In the genomic region with DNA sequence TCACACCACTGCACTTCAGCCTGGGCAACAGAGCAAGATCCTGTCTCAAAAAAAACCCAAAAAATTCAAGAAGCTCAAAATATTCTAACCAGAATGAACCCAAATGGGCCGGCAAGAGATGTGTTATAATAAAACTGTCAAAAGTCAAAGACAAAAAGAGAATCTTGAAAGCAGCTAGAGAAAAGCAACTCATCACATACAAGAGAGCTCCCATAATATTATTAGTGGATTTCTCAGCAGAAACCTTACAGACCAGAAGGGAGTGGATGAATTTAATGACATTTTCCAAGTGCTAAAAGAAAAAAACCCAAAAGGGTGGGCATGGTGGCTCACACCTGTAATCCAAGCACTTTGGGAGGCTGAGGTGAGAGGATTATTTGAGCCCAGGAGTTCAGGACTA, we compare ENCODE assay signal across 8 cellular contexts.
"Had no signal": no experiment of that assay in that cellular context is flagged by ENCODE, and none has a peak within 500 bp of the region (broad histone marks: within the 10 kb centered on the region; RNA-seq: fewer than 3 reads in every experiment).

No MANE protein-coding gene starts in this region.

- H3K4me3 ChIP-seq: GM23248, GM23338, HAP-1 had no signal

- H3K27ac ChIP-seq: GM23248 had no signal

- H3K36me3 ChIP-seq: HAP-1 had no signal

- DNase-seq: GM23248, GOT3, H7, H9, HCEC 1CT, HFFc6 had no signal

- H3K4me1 ChIP-seq: HAP-1 had no signal
